ENCODE assay signal across 22 cellular contexts in the genomic region with DNA sequence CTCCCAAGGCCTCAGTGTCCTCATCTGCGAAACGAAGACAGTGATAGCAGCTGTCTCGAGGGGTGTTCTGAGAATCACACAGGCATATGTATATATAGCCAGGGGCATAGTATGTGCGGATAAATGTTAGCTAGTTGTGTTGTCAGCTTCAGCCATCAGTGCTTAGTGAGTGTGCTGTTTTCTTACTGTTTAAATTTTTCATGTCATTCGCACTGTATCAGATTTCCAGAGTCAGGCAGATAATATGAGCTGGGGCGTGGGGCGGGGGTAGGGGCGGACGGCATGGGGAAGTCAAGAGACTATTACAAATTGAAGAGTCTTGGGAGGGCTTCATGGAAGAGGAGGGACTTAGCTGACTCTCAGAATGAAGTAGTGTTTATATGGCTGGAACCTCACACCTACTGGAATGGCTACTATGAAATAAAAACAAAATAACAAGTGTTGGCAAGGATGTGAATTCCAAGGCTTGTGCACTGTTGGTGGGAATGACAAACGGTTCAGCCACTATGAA.
"Had no signal": no experiment of that assay in that cellular context is flagged by ENCODE, and none has a peak within 500 bp of the region (broad histone marks: within the 10 kb centered on the region; RNA-seq: fewer than 3 reads in every experiment).

No MANE protein-coding gene starts in this region.

- DNase-seq: activated CD4-positive, alpha-beta memory T cell treated with anti-CD3 and anti-CD28 coated beads for 36 hours; activated CD4-positive, alpha-beta T cell treated with anti-CD3 and anti-CD28 coated beads for 48 hours; activated effector memory CD4-positive, alpha-beta T cell treated with Interleukin-2 at 50 U/mL for 16 hours; activated naive CD4-positive, alpha-beta T cell treated with anti-CD3 and anti-CD28 coated beads for 36 hours; activated naive CD8-positive, alpha-beta T cell treated with anti-CD3 and anti-CD28 coated beads, Interleukin-2, amount 10 ng/mL, durations not matched to agents 7 days and 5 days; activated T-cell treated with anti-CD3 and anti-CD28 coated beads, Interleukin-2, amount 50 U/mL, for 72 hours; amniotic stem cell; cortex of kidney; endodermal cell; kidney; lower lobe of right lung; mesendoderm; naive thymus-derived CD4-positive, alpha-beta T cell; ovary; psoas muscle; stimulated activated CD4-positive, alpha-beta T cell treated with anti-CD3 and anti-CD28 coated beads, Interleukin-4, amount 100 ng/mL, for 24 hours; stimulated activated naive CD8-positive, alpha-beta T cell treated with anti-CD3 and anti-CD28 coated beads, Interleukin-15, amount 100 ng/mL, for 72 hours; T-helper 1 cell; tibial artery had no signal

- ATAC-seq: activated T-cell treated with anti-CD3 and anti-CD28 coated beads, Interleukin-2, amount 50 U/mL, for 72 hours; left lobe of liver; lower lobe of right lung; naive thymus-derived CD4-positive, alpha-beta T cell; psoas muscle; stimulated activated naive CD8-positive, alpha-beta T cell treated with anti-CD3 and anti-CD28 coated beads, Interleukin-15, amount 100 ng/mL, for 72 hours had no signal

- H3K36me3 ChIP-seq: ovary had no signal

- H3K27me3 ChIP-seq: ovary, right atrium auricular region, tibial artery had no signal

- H3K27ac ChIP-seq: epithelial cell of prostate, lower lobe of right lung, ovary, psoas muscle, right atrium auricular region, tibial artery had no signal

- H3K4me3 ChIP-seq: lower lobe of right lung, ovary, psoas muscle, right atrium auricular region, tibial artery had no signal
